In genomic region chr1:95193591-95193990, GRCh38 we compare ENCODE assay signal across 27 cellular contexts.
"Had no signal": no experiment of that assay in that cellular context is flagged by ENCODE, and none has a peak within 500 bp of the region (broad histone marks: within the 10 kb centered on the region; RNA-seq: fewer than 3 reads in every experiment).

No MANE protein-coding gene starts in this region.

- H3K27me3 Mint-ChIP-seq: stimulated activated memory B cell treated with anti-CD40 and anti-IgM and Interleukin-4, amounts not matched to agents 10 μg/mL and 1 μg/mL and 100 μg/mL, for 72 hours had no signal

- H3K9me3 Mint-ChIP-seq: effector memory CD8-positive, alpha-beta T cell; neural crest cell; stimulated activated memory B cell treated with anti-CD40 and anti-IgM and Interleukin-4, amounts not matched to agents 10 μg/mL and 1 μg/mL and 100 μg/mL, for 72 hours had no signal

- H3K27ac ChIP-seq: gastrocnemius medialis, neutrophil, pancreas, testis, tibial artery, upper lobe of left lung had no signal

- H3K4me1 ChIP-seq: testis had no signal

- H3K4me3 Mint-ChIP-seq: effector memory CD8-positive, alpha-beta T cell; mesothelial cell of epicardium; naive B cell; natural killer cell treated with Interleukin-12 subunit alpha and Interleukin-12 subunit beta and Interleukin-15 and Interleukin-18, amount 100 ng/mL, for 72 hours; neural crest cell; stimulated activated memory B cell treated with anti-CD40 and anti-IgM and Interleukin-4, amounts not matched to agents 10 μg/mL and 1 μg/mL and 100 μg/mL, for 72 hours had no signal

- FAIRE-seq: endometrium, islet of Langerhans, urothelium cell line had no signal

- DNase-seq: cerebellar nuclear complex; cortex of kidney; effector memory CD8-positive, alpha-beta T cell; gastrocnemius medialis; head of caudate nucleus; hippocampal formation; left colon; mesenchymal stem cell; mucosa of descending colon; naive B cell; pancreas; retina; stimulated activated CD4-positive, alpha-beta T cell treated with anti-CD3 and anti-CD28 coated beads, Interleukin-2, amount 100 ng/mL, for 24 hours; stimulated activated CD4-positive, alpha-beta T cell treated with anti-CD3 and anti-CD28 coated beads, Interleukin-4, amount 100 ng/mL, for 4 hours; stimulated activated naive CD8-positive, alpha-beta T cell treated with anti-CD3 and anti-CD28 coated beads, Interleukin-15, Interleukin-2, amounts not matched to agents 100 U/mL and 50 U/mL, for 24 hours; substantia nigra; testis; tibial artery; upper lobe of left lung had no signal

- H3K36me3 ChIP-seq: gastrocnemius medialis, neutrophil, pancreas, upper lobe of left lung had no signal

- H3K4me3 ChIP-seq: gastrocnemius medialis, mucosa of descending colon, pancreas, testis, tibial artery, upper lobe of left lung had no signal

- H3K27me3 ChIP-seq: gastrocnemius medialis, neutrophil, pancreas, testis, tibial artery, upper lobe of left lung had no signal

- H3K27ac Mint-ChIP-seq: effector memory CD8-positive, alpha-beta T cell; mesothelial cell of epicardium; naive B cell; natural killer cell treated with Interleukin-12 subunit alpha and Interleukin-12 subunit beta and Interleukin-15 and Interleukin-18, amount 100 ng/mL, for 72 hours; stimulated activated memory B cell treated with anti-CD40 and anti-IgM and Interleukin-4, amounts not matched to agents 10 μg/mL and 1 μg/mL and 100 μg/mL, for 72 hours had no signal

- H3K9me3 ChIP-seq: gastrocnemius medialis, mucosa of descending colon, neutrophil, pancreas, testis, tibial artery, upper lobe of left lung had no signal

- H3K4me1 Mint-ChIP-seq: naive B cell; neural crest cell; stimulated activated memory B cell treated with anti-CD40 and anti-IgM and Interleukin-4, amounts not matched to agents 10 μg/mL and 1 μg/mL and 100 μg/mL, for 72 hours had no signal

- H3K36me3 Mint-ChIP-seq: mesothelial cell of epicardium; naive B cell; natural killer cell treated with Interleukin-12 subunit alpha and Interleukin-12 subunit beta and Interleukin-15 and Interleukin-18, amount 100 ng/mL, for 72 hours had no signal
